In genomic region chrX:53159184-53159583, GRCh38 we compare ENCODE assay signal across 27 cellular contexts.
"Had no signal": no experiment of that assay in that cellular context is flagged by ENCODE, and none has a peak within 500 bp of the region (broad histone marks: within the 10 kb centered on the region; RNA-seq: fewer than 3 reads in every experiment).

No MANE protein-coding gene starts in this region.

- H3K4me2 ChIP-seq: neural progenitor cell, smooth muscle cell had no signal

- H3K4me1 ChIP-seq: left lung, lower lobe of right lung, parathyroid adenoma, right atrium auricular region, right lobe of liver, upper lobe of right lung had no signal

- H3K9me3 ChIP-seq: left lung, lower lobe of right lung, neutrophil, right atrium auricular region, right lobe of liver, upper lobe of right lung had no signal

- H3K4me3 ChIP-seq: left lung, lower lobe of right lung, neural progenitor cell, right atrium auricular region, right lobe of liver, smooth muscle cell, upper lobe of right lung had no signal

- H3K27me3 ChIP-seq: left lung, neural progenitor cell, neutrophil, right atrium auricular region, right lobe of liver, upper lobe of right lung had no signal

- H3K79me2 ChIP-seq: parathyroid adenoma had no signal

- DNase-seq: hypothalamus; immature natural killer cell; kidney; left colon; left lung; lower lobe of right lung; mammary epithelial cell; mesenchymal stem cell; naive B cell; natural killer cell; nephron progenitor cell; occipital lobe; right lobe of liver; stimulated activated CD4-positive, alpha-beta T cell treated with anti-CD3 and anti-CD28 coated beads, Interleukin-1b, Interleukin-23, amount 100 ng/mL, for 48 hours; stimulated activated CD4-positive, alpha-beta T cell treated with anti-CD3 and anti-CD28 coated beads, Interleukin-2, amount 100 ng/mL, for 48 hours; stimulated activated CD4-positive, alpha-beta T cell treated with anti-CD3 and anti-CD28 coated beads, Interleukin-4, amount 100 ng/mL, for 4 hours; stimulated activated CD8-positive, alpha-beta memory T cell treated with anti-CD3 and anti-CD28 coated beads, Interleukin-4, amount 100 ng/mL, for 48 hours; stimulated activated naive CD4-positive, alpha-beta T cell treated with Interleukin-2 at 50 U/mL for 16 hours; stimulated activated naive CD8-positive, alpha-beta T cell treated with anti-CD3 and anti-CD28 coated beads, Interleukin-15, amount 100 ng/mL, for 72 hours; substantia nigra; upper lobe of right lung had no signal

- H3K27ac ChIP-seq: left lung, lower lobe of right lung, neural progenitor cell, neutrophil, parathyroid adenoma, right atrium auricular region, right lobe of liver, upper lobe of right lung had no signal

- H3K36me3 ChIP-seq: left lung, lower lobe of right lung, neural progenitor cell, neutrophil, right atrium auricular region, right lobe of liver, upper lobe of right lung had no signal

- ATAC-seq: left colon; left lung; lower lobe of right lung; natural killer cell; right lobe of liver; stimulated activated memory B cell treated with anti-CD40 and anti-IgM and Interleukin-4, amounts not matched to agents 10 μg/mL and 1 μg/mL and 100 μg/mL, for 72 hours; stimulated activated naive CD8-positive, alpha-beta T cell treated with anti-CD3 and anti-CD28 coated beads, Interleukin-15, amount 100 ng/mL, for 72 hours; upper lobe of right lung had no signal

- H2AFZ ChIP-seq: neural progenitor cell, parathyroid adenoma had no signal
